8 cellular contexts compared by ENCODE assay signal in genomic region chr2:179129574-179130238, GRCh38.
DNase-seq lines count a peak whose midpoint lies in the region; ATAC-seq and TF ChIP-seq lines count a peak whose summit lies in the region.

No MANE protein-coding gene starts in this region.

- H4K20me1 ChIP-seq in MM.1S (ENCODE audit: insufficient read depth, low read length) (no peaks in the 10 kb centered on the region), neural progenitor cell (ENCODE audit: low read depth) (no peaks in the 10 kb centered on the region)

- DNase-seq in Right ventricle myocardium superior (no peak), cardiac septum (ENCODE audit: low spot score) (no peak), MM.1S (peak; percentile 50), dermis microvascular lymphatic vessel endothelial cell (ENCODE audit: low read depth in 2 of 2) (peak; percentile 21), neural progenitor cell (ENCODE audit: low spot score) (peak; percentile 5), T-helper 9 cell (no peak)
- no peak for DNase-seq in activated naive CD4-positive, alpha-beta T cell treated with anti-CD3 and anti-CD28 coated beads, Interleukin-2, amount 50 U/mL, for 16 hours

- intact Hi-C loops in Right ventricle myocardium superior (cut with DNase I) (no loop called here), cardiac septum (cut with DNase I) (loop anchor here (5.0 kb wide), 1 partner anchor 212 kb away; no protein-coding TSS in a partner anchor)

- no peaks in the 10 kb centered on the region for H3K79me2 ChIP-seq in MM.1S (ENCODE audit: low read length)
- H3K79me2 ChIP-seq in neural progenitor cell (ENCODE audit: low read depth), result no peaks in the 10 kb centered on the region

- no peaks in the 10 kb centered on the region for H3K4me1 Mint-ChIP-seq in neural progenitor cell

- TF ChIP-seq CTCF in MM.1S (IDR thresholded peaks at IDR 0.05; ENCODE audit: low read length), result peak; percentile 70
- peak; percentile 74 for TF ChIP-seq CTCF in neural progenitor cell (IDR thresholded peaks at IDR 0.05)

- H3K4me3 ChIP-seq in MM.1S (ENCODE audit: low read length) (no peak overlapping the region), neural progenitor cell (no peak overlapping the region)

- H3K27ac Mint-ChIP-seq in neural progenitor cell, result no peak overlapping the region

- no peaks in the 10 kb centered on the region for H3K36me3 Mint-ChIP-seq in neural progenitor cell

- ATAC-seq in Right ventricle myocardium superior (ENCODE audit: poor library complexity) (peak; percentile 73), HG02852 (IDR thresholded peaks at IDR 0.05; ENCODE audit: unreplicated experiment) (no peak)

- no peaks in the 10 kb centered on the region for H3K4me1 ChIP-seq in MM.1S (ENCODE audit: low read length)
- peaks cover 9% of the 10 kb centered on the region for H3K4me1 ChIP-seq in neural progenitor cell

- no peak overlapping the region for H3K9ac ChIP-seq in MM.1S (ENCODE audit: low read length)
- no peak overlapping the region for H3K9ac ChIP-seq in neural progenitor cell

- no peak overlapping the region for H3K4me3 Mint-ChIP-seq in neural progenitor cell

- H2AFZ ChIP-seq in MM.1S (ENCODE audit: low read length) (no peak overlapping the region), neural progenitor cell (replicated peaks) (no peak overlapping the region)

- no peaks in the 10 kb centered on the region for H3K9me3 ChIP-seq in MM.1S (replicated peaks; ENCODE audit: insufficient read depth, low read length)
- no peaks in the 10 kb centered on the region for H3K9me3 ChIP-seq in neural progenitor cell (ENCODE audit: low read depth)

- H3K27me3 Mint-ChIP-seq in neural progenitor cell (ENCODE audit: insufficient read depth, low read depth), result no peaks in the 10 kb centered on the region

- H3F3A ChIP-seq in MM.1S (ENCODE audit: insufficient read depth, low read length) (no peaks in the 10 kb centered on the region), neural progenitor cell (ENCODE audit: low read depth) (no peaks in the 10 kb centered on the region)

- H3K9me3 Mint-ChIP-seq in neural progenitor cell, result no peaks in the 10 kb centered on the region

- no peak overlapping the region for H3K4me2 ChIP-seq in MM.1S (ENCODE audit: low read depth, low read length)
- H3K4me2 ChIP-seq in neural progenitor cell, result no peak overlapping the region

- H3K27me3 ChIP-seq in MM.1S (replicated peaks; ENCODE audit: insufficient read depth, low read length), result no peaks in the 10 kb centered on the region
- no peaks in the 10 kb centered on the region for H3K27me3 ChIP-seq in neural progenitor cell

- no peaks in the 10 kb centered on the region for H3K9me2 ChIP-seq in MM.1S (replicated peaks; ENCODE audit: insufficient read depth, low read length)

- H3K27ac ChIP-seq in MM.1S (ENCODE audit: low read length) (no peak overlapping the region), neural progenitor cell (no peak overlapping the region)

- H3K36me3 ChIP-seq in MM.1S (replicated peaks; ENCODE audit: insufficient read depth, low read length), result no peaks in the 10 kb centered on the region
- peaks cover 5% of the 10 kb centered on the region for H3K36me3 ChIP-seq in neural progenitor cell

Comparison
In these comparisons a context has a peak if more than half of its experiments do, and no peak if none do; other contexts are left out.
1. DNase-seq: peak in MM.1S (single experiment), dermis microvascular lymphatic vessel endothelial cell (2 of 2) and neural progenitor cell (single experiment); none in Right ventricle myocardium superior (single experiment), cardiac septum (single experiment), T-helper 9 cell (single experiment) and activated naive CD4-positive, alpha-beta T cell treated with anti-CD3 and anti-CD28 coated beads, Interleukin-2, amount 50 U/mL, for 16 hours (single experiment).